ENCODE assay signal across 14 cellular contexts in the genomic region with DNA sequence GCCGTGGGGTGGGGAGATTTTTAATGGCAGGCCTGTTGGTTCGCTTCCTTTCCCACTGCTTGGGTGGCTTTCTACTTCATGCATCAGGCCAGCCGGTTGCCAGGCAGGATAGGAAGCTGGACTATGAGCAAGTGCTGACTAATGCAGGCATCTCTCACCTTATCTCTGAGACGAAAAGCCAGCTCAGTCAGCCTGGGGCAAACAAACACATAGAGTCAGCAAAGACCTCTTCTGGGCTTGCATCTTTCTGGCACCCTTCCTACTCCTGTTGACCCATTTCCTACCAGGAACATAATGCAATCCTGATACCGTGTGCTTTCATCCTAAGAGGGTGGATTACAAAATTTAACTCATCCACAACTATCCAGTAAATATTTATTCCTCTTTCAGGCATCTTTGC.
A peak's percentile ranks its signal among the peaks of the same experiment; 100 is the strongest.
DNase-seq lines count a peak whose midpoint lies in the region; ATAC-seq and TF ChIP-seq lines count a peak whose summit lies in the region.
"Had no signal": no experiment of that assay in that cellular context is flagged by ENCODE, and none has a peak within 500 bp of the region (broad histone marks: within the 10 kb centered on the region; RNA-seq: fewer than 3 reads in every experiment).

No MANE protein-coding gene starts in this region.

- no peak overlapping the region for H2AFZ ChIP-seq in smooth muscle cell (ENCODE audit: low read depth)

- TF ChIP-seq CTCF in adrenal gland (IDR thresholded peaks at IDR 0.05) (no peak), smooth muscle cell (IDR thresholded peaks at IDR 0.05; ENCODE audit: borderline replicate concordance, insufficient read depth, poor library complexity, severe bottlenecking) (no peak)

- H3K9me3 ChIP-seq in adrenal gland (replicated peaks in 1 of 3) (no peaks in the 10 kb centered on the region), smooth muscle cell (replicated peaks; ENCODE audit: low read depth) (no peaks in the 10 kb centered on the region)
- H3K9me3 ChIP-seq: esophagus squamous epithelium had no signal

- peak overlapping the region; percentile 36 for H3K4me2 ChIP-seq in smooth muscle cell

- TF ChIP-seq POLR2A in adrenal gland (IDR thresholded peaks at IDR 0.05), result no peak

- intact Hi-C loops in adrenal gland (cut with DNase I) (loop anchor here in 1 of 2 donors (10.0 kb wide), 1 partner anchor 499 kb away; no protein-coding TSS in a partner anchor), left cardiac atrium (cut with DNase I) (no loop called here)

- H3K4me1 ChIP-seq in adrenal gland (replicated peaks in 1 of 2) (no peaks in the 10 kb centered on the region), smooth muscle cell (ENCODE audit: low read depth) (no peaks in the 10 kb centered on the region)

- WGBS in adrenal gland, 4 donors, result 29 to 44% (median 35%) methylated on average over 5 of the region's 5 CpGs
- WGBS in smooth muscle cell (ENCODE audit: low lambda C conversion rate), result 2% methylated on average over 5 of the region's 5 CpGs

- no peak overlapping the region for H3K27ac ChIP-seq in adrenal gland
- peak overlapping the region; percentile 68 for H3K27ac ChIP-seq in smooth muscle cell (ENCODE audit: low read depth)
- H3K27ac ChIP-seq: skin epidermis had no signal

- H3K36me3 ChIP-seq in adrenal gland (replicated peaks in 1 of 2), result no peaks in the 10 kb centered on the region
- no peaks in the 10 kb centered on the region for H3K36me3 ChIP-seq in smooth muscle cell (ENCODE audit: low read depth)
- H3K36me3 ChIP-seq: esophagus squamous epithelium had no signal

- no peaks in the 10 kb centered on the region for H3K27me3 ChIP-seq in adrenal gland
- H3K27me3 ChIP-seq in smooth muscle cell (ENCODE audit: low read depth), result no peaks in the 10 kb centered on the region
- H3K27me3 ChIP-seq: esophagus squamous epithelium had no signal

- peak; percentile 69 to 95 for ATAC-seq in left cardiac atrium
- ATAC-seq in HG02571 (IDR thresholded peaks at IDR 0.05; ENCODE audit: unreplicated experiment), result no peak
- ATAC-seq: activated T-helper 17 cell treated with anti-CD3 and anti-CD28 coated beads, Interleukin-2, amount 50 U/mL, for 72 hours; naive thymus-derived CD8-positive, alpha-beta T cell had no signal

- H3K9ac ChIP-seq in smooth muscle cell (ENCODE audit: low read depth), result peak overlapping the region; percentile 16

- H3K79me2 ChIP-seq in smooth muscle cell (ENCODE audit: low read depth), result no peaks in the 10 kb centered on the region

- no peaks in the 10 kb centered on the region for H3F3A ChIP-seq in smooth muscle cell (ENCODE audit: low read depth)

- DNase-seq in NK-92 treated with Interleukin-12 subunit alpha and Interleukin-12 subunit beta, amount 100 ng/mL, for 24 hours (lab: John Stamatoyannopoulos, UW), result peak; percentile 5
- DNase-seq in NK-92 (lab: John Stamatoyannopoulos, UW; ENCODE audit: unreplicated experiment) (no peak), adrenal gland (peak; percentile 55 to 89 (median 85)), left cardiac atrium (peak; percentile 50), smooth muscle cell (lab: John Stamatoyannopoulos, UW; ENCODE audit: unreplicated experiment) (no peak), cerebellar cortex (ENCODE audit: low spot score) (no peak)
- no peak for DNase-seq in activated CD4-positive, CD25-positive, alpha-beta regulatory T cell (lab: John Stamatoyannopoulos, UW)
- DNase-seq: activated CD4-positive, alpha-beta T cell treated with anti-CD3 and anti-CD28 coated beads, Interleukin-2, amount 10 ng/mL, durations not matched to agents 24 days and 14 days; esophagus squamous epithelium; naive thymus-derived CD8-positive, alpha-beta T cell; NCI-H524 had no signal

- H3K4me3 ChIP-seq in adrenal gland (no peak overlapping the region), smooth muscle cell (no peak overlapping the region)
- H3K4me3 ChIP-seq: esophagus squamous epithelium, skin epidermis had no signal

- H4K20me1 ChIP-seq in smooth muscle cell (ENCODE audit: low read depth), result no peaks in the 10 kb centered on the region

Comparison
In these comparisons a context has a peak if more than half of its experiments do, and no peak if none do; other contexts are left out.
1. DNase-seq: peak in NK-92 treated with Interleukin-12 subunit alpha and Interleukin-12 subunit beta, amount 100 ng/mL, for 24 hours (single experiment), adrenal gland (7 of 7) and left cardiac atrium (single experiment); none in NK-92 (single experiment), smooth muscle cell (single experiment), activated CD4-positive, CD25-positive, alpha-beta regulatory T cell (0 of 4) and cerebellar cortex (single experiment).